18 cellular contexts compared by ENCODE assay signal in genomic region chr6:110282412-110282811, GRCh38.
"Had no signal": no experiment of that assay in that cellular context is flagged by ENCODE, and none has a peak within 500 bp of the region (broad histone marks: within the 10 kb centered on the region; RNA-seq: fewer than 3 reads in every experiment).

No MANE protein-coding gene starts in this region.

- H3K27ac Mint-ChIP-seq: memory B cell; natural killer cell treated with Interleukin-12 subunit alpha and Interleukin-12 subunit beta and Interleukin-15 and Interleukin-18, amount 100 ng/mL, for 72 hours; neural progenitor cell had no signal

- H3K4me3 Mint-ChIP-seq: memory B cell; natural killer cell treated with Interleukin-12 subunit alpha and Interleukin-12 subunit beta and Interleukin-15 and Interleukin-18, amount 100 ng/mL, for 72 hours; neural progenitor cell had no signal

- H3K4me3 ChIP-seq: coronary artery, lower lobe of right lung, neural progenitor cell, ovary, stomach, upper lobe of left lung, vagina had no signal

- H3K4me1 Mint-ChIP-seq: memory B cell had no signal

- DNase-seq: effector CD8-positive, alpha-beta T cell; foreskin melanocyte; heart left ventricle; kidney glomerular epithelial cell; lower lobe of right lung; midbrain; ovary; right cardiac atrium; small intestine; stimulated activated CD4-positive, alpha-beta T cell treated with anti-CD3 and anti-CD28 coated beads, Interleukin-12 subunit alpha, Interleukin-12 subunit beta, amount 100 ng/mL, for 4 hours; stimulated activated naive CD4-positive, alpha-beta T cell; stomach; upper lobe of left lung had no signal

- H3K27me3 ChIP-seq: heart left ventricle, neural progenitor cell, ovary, stomach, upper lobe of left lung, vagina had no signal

- H3K9me3 ChIP-seq: lower lobe of right lung, ovary, stomach, upper lobe of left lung, vagina had no signal

- ATAC-seq: heart left ventricle; lower lobe of right lung; natural killer cell treated with Interleukin-12 subunit alpha and Interleukin-12 subunit beta and Interleukin-15 and Interleukin-18, amount 100 ng/mL, for 72 hours; right cardiac atrium had no signal

- H3K9me3 Mint-ChIP-seq: natural killer cell treated with Interleukin-12 subunit alpha and Interleukin-12 subunit beta and Interleukin-15 and Interleukin-18, amount 100 ng/mL, for 72 hours had no signal

- H3K4me1 ChIP-seq: lower lobe of right lung, upper lobe of left lung had no signal

- H3K36me3 Mint-ChIP-seq: memory B cell; natural killer cell treated with Interleukin-12 subunit alpha and Interleukin-12 subunit beta and Interleukin-15 and Interleukin-18, amount 100 ng/mL, for 72 hours; neural progenitor cell had no signal

- H3K36me3 ChIP-seq: heart left ventricle, lower lobe of right lung, neural progenitor cell, ovary, stomach, upper lobe of left lung, vagina had no signal

- H3K27ac ChIP-seq: coronary artery, lower lobe of right lung, neural progenitor cell, ovary, stomach, upper lobe of left lung, vagina had no signal
